ENCODE assay signal across 24 cellular contexts in the genomic region with DNA sequence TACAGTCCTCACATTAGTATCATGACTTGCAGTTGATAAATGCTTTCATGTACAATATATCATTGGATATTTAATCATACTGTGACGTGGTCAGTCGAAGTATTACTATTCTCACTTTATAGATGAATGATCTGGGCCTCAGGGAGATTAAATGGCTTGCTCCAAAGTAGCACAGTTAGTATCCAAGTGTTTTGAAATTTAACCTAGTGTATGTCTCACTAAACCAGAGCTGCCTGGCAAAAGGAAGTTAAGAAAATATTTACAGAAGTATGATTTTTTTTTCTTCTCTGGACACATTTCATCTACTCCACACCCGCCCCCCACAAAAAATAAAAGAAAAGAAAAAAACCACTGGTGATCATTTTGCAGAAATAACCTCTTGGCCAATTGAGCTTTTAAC.
DNase-seq lines count a peak whose midpoint lies in the region; ATAC-seq and TF ChIP-seq lines count a peak whose summit lies in the region.
"Had no signal": no experiment of that assay in that cellular context is flagged by ENCODE, and none has a peak within 500 bp of the region (broad histone marks: within the 10 kb centered on the region; RNA-seq: fewer than 3 reads in every experiment).

No MANE protein-coding gene starts in this region.

- H3K27me3 ChIP-seq in IMR-90 (ENCODE audit: control insufficient read depth, insufficient read depth, low read length): peaks cover 2% of the 10 kb centered on the region
- H3K27me3 ChIP-seq in body of pancreas: no peaks in the 10 kb centered on the region
- no peaks in the 10 kb centered on the region for H3K27me3 ChIP-seq in left lung
- peaks cover 0 to 4% (median 0%) of the 10 kb centered on the region in 7 donors for H3K27me3 ChIP-seq in heart right ventricle
- H3K27me3 ChIP-seq: adrenal gland, BLaER1, sigmoid colon, upper lobe of right lung had no signal

- H3K9ac ChIP-seq in IMR-90 (ENCODE audit: low read depth, low read length): no peak overlapping the region
- H3K9ac ChIP-seq: BLaER1 had no signal

- dilution Hi-C loops in IMR-90 (cut with HindIII; ENCODE audit: low sequenced_read_pairs, unreplicated experiment): no loop called here

- H4K91ac ChIP-seq in IMR-90 (ENCODE audit: insufficient read depth, low read depth, low read length): no peak overlapping the region

- no peak overlapping the region; the same call in 1 of the 2 replicates for H3K18ac ChIP-seq in IMR-90 (ENCODE audit: low read depth, low read length)

- H3K36me3 ChIP-seq in IMR-90 (ENCODE audit: control insufficient read depth, insufficient read depth, low read length) (no peaks in the 10 kb centered on the region), body of pancreas (replicated peaks in 1 of 2; ENCODE audit: insufficient read depth in 1 of 2, low read depth in 2 of 2) (no peaks in the 10 kb centered on the region), left lung (no peaks in the 10 kb centered on the region), heart right ventricle (no peaks in the 10 kb centered on the region)
- H3K36me3 ChIP-seq: adrenal gland, BLaER1, sigmoid colon, upper lobe of right lung had no signal

- H2BK20ac ChIP-seq in IMR-90 (ENCODE audit: low read depth, low read length): no peak overlapping the region

- no peak overlapping the region for H2AK5ac ChIP-seq in IMR-90 (ENCODE audit: low read depth, low read length)

- BruUV-seq in IMR-90 (replicated peaks; lab: Mats Ljungman, UMichigan): no TSS peak

- H3K4me1 ChIP-seq in IMR-90 (ENCODE audit: control insufficient read depth, insufficient read depth, low read length): peaks cover 9% of the 10 kb centered on the region
- H3K4me1 ChIP-seq in body of pancreas: peaks cover 31% of the 10 kb centered on the region
- H3K4me1 ChIP-seq in left lung: no peaks in the 10 kb centered on the region
- H3K4me1 ChIP-seq in heart right ventricle: peaks cover 0 to 12% (median 0%) of the 10 kb centered on the region in 9 donors
- H3K4me1 ChIP-seq: adrenal gland, sigmoid colon, upper lobe of right lung had no signal

- intact Hi-C loops in IMR-90 (cut with micrococcal nuclease) (no loop called here), body of pancreas (cut with DNase I) (no loop called here), left lung (cut with DNase I) (no loop called here), heart right ventricle (cut with DNase I) (no loop called here)

- no peaks in the 10 kb centered on the region for H3K9me1 ChIP-seq in IMR-90 (ENCODE audit: insufficient read depth, low read length)

- in situ Hi-C loops in IMR-90 (cut with MboI; ENCODE audit: low sequenced_read_pairs): no loop called here

- no peak for DNase-seq in IMR-90
- DNase-seq in body of pancreas: no peak
- DNase-seq in left lung: no peak
- DNase-seq in substantia nigra (lab: John Stamatoyannopoulos, UW): no peak
- no peak for DNase-seq in heart right ventricle
- no peak for DNase-seq in inferior parietal cortex (ENCODE audit: extremely low spot score)
- DNase-seq in SIG-M5 (lab: John Stamatoyannopoulos, UW): no peak
- DNase-seq: activated CD4-positive, alpha-beta T cell treated with anti-CD3 and anti-CD28 coated beads, Interleukin-2, amount 50 U/mL, for 48 hours; activated CD4-positive, CD25-positive, alpha-beta regulatory T cell; activated naive CD4-positive, alpha-beta T cell treated with anti-CD3 and anti-CD28 coated beads for 36 hours; DMS53; foreskin melanocyte; mesenchymal stem cell; NCI-H1694; NCI-H2171 treated with DMSO at 0.1 percent for 48 hours; NCI-H510A; sigmoid colon; stimulated activated CD4-positive, alpha-beta T cell treated with anti-CD3 and anti-CD28 coated beads, Interleukin-4, amount 100 ng/mL, for 4 hours; upper lobe of right lung had no signal

- no peaks in the 10 kb centered on the region for H3K79me1 ChIP-seq in IMR-90 (ENCODE audit: low read depth in 1 of 2, low read length in 2 of 2)

- no peak overlapping the region for H3K23ac ChIP-seq in IMR-90 (ENCODE audit: low read depth, low read length)

- no peak overlapping the region for H2BK120ac ChIP-seq in IMR-90 (ENCODE audit: low read depth, low read length)

- no peak overlapping the region for H3K56ac ChIP-seq in IMR-90 (ENCODE audit: extremely low read depth, insufficient read depth, low read length)

- whole genome bisulfite sequencing in IMR-90 (ENCODE audit: extremely low coverage in 2 of 2, insufficient read length in 1 of 2), 2 experiments: no CpG with 5 or more reads among the region's 3 CpGs
- WGBS in body of pancreas, 2 donors: 13 to 16% methylated on average over 3 of the region's 3 CpGs
- WGBS in heart right ventricle, 2 donors: 79 to 81% methylated on average over 3 of the region's 3 CpGs

- no peak overlapping the region for H4K8ac ChIP-seq in IMR-90 (ENCODE audit: low read depth in 2 of 2, low read length in 2 of 2)

- H3K14ac ChIP-seq in IMR-90 (replicated peaks; ENCODE audit: low read depth, low read length): no peak overlapping the region

- no peak overlapping the region for H2BK5ac ChIP-seq in IMR-90 (ENCODE audit: low read depth, low read length, poor library complexity, severe bottlenecking)

- POLR2A ChIA-PET in IMR-90 (lab: Charles Lee; ENCODE audit: unreplicated experiment): no interaction called here

- no peak overlapping the region for H4K5ac ChIP-seq in IMR-90 (ENCODE audit: low read depth, low read length)

- no peak overlapping the region for H3K4me3 ChIP-seq in IMR-90 (ENCODE audit: insufficient read depth, low read depth, low read length)
- H3K4me3 ChIP-seq in body of pancreas: no peak overlapping the region
- no peak overlapping the region for H3K4me3 ChIP-seq in left lung
- no peak overlapping the region for H3K4me3 ChIP-seq in heart right ventricle
- H3K4me3 ChIP-seq: adrenal gland, BLaER1, GM23338, sigmoid colon, upper lobe of right lung had no signal

- ATAC-seq in IMR-90 (ENCODE audit: low read depth) (0 out of 2 replicates have a peak, but pooled peaks have one; percentile 11), body of pancreas (peak; percentile 36), left lung (peak; percentile 19), GM18870 (IDR thresholded peaks at IDR 0.05; ENCODE audit: unreplicated experiment) (no peak), heart right ventricle (no peak)
- ATAC-seq: GM23338, SK-N-SH treated with all-trans-retinoic acid at 6 μM for 48 hours had no signal

- TF ChIP-seq RAD21 in IMR-90 (IDR thresholded peaks at IDR 0.05; ENCODE audit: low read length): no peak

- no peaks in the 10 kb centered on the region for H4K20me1 ChIP-seq in IMR-90 (ENCODE audit: insufficient read depth, low read length)
- H4K20me1 ChIP-seq: BLaER1 had no signal

- no peaks in the 10 kb centered on the region for H3K9me3 ChIP-seq in IMR-90 (ENCODE audit: control insufficient read depth, insufficient read depth, low read length)
- H3K9me3 ChIP-seq in body of pancreas: no peaks in the 10 kb centered on the region
- no peaks in the 10 kb centered on the region for H3K9me3 ChIP-seq in left lung
- H3K9me3 ChIP-seq in heart right ventricle: no peaks in the 10 kb centered on the region
- H3K9me3 ChIP-seq: adrenal gland, BLaER1, sigmoid colon, upper lobe of right lung had no signal

- no peak overlapping the region for H3K4ac ChIP-seq in IMR-90 (ENCODE audit: low read depth, low read length)

- no peak overlapping the region for H2BK15ac ChIP-seq in IMR-90 (ENCODE audit: low read depth, low read length)

- no peak for TF ChIP-seq POLR2A in IMR-90 (IDR thresholded peaks at IDR 0.05; ENCODE audit: low read depth, low read length)
- no peak for TF ChIP-seq POLR2A in body of pancreas (IDR thresholded peaks at IDR 0.05)

- no peak overlapping the region for H2AFZ ChIP-seq in IMR-90 (replicated peaks; ENCODE audit: low read length, poor library complexity)
- H2AFZ ChIP-seq: GM23338 had no signal

- CTCF ChIA-PET in IMR-90 (lab: Yijun Ruan, JAX): no interaction called here

- TF ChIP-seq CTCF in IMR-90 (conservative IDR thresholded peaks at IDR 0.05; ENCODE audit: low read depth, low read length): no peak
- TF ChIP-seq CTCF in body of pancreas (IDR thresholded peaks at IDR 0.05): no peak
- no peak for TF ChIP-seq CTCF in left lung (IDR thresholded peaks at IDR 0.05)
- no peak for TF ChIP-seq CTCF in heart right ventricle (IDR thresholded peaks at IDR 0.05)

- H3K27ac ChIP-seq in IMR-90 (ENCODE audit: insufficient read depth, low read length): no peak overlapping the region
- peak overlapping the region; percentile 25 to 77 (median 68) for H3K27ac ChIP-seq in body of pancreas
- H3K27ac ChIP-seq in left lung: no peak overlapping the region
- H3K27ac ChIP-seq in substantia nigra (ENCODE audit: low read depth, low read length, poor library complexity, severe bottlenecking): peak overlapping the region; percentile 70
- no peak overlapping the region for H3K27ac ChIP-seq in heart right ventricle
- H3K27ac ChIP-seq: adrenal gland, BLaER1, sigmoid colon, upper lobe of right lung had no signal

- no peak overlapping the region for H3K4me2 ChIP-seq in IMR-90 (ENCODE audit: low read depth, low read length)
- H3K4me2 ChIP-seq: BLaER1, GM23338 had no signal

- H2AK9ac ChIP-seq in IMR-90 (replicated peaks; ENCODE audit: low read depth, low read length, poor library complexity): no peak overlapping the region

TF ChIP-seq in IMR-90, 13 proteins besides CTCF, POLR2A, EP300 and RAD21:
- TF ChIP-seq, protein P1, sequence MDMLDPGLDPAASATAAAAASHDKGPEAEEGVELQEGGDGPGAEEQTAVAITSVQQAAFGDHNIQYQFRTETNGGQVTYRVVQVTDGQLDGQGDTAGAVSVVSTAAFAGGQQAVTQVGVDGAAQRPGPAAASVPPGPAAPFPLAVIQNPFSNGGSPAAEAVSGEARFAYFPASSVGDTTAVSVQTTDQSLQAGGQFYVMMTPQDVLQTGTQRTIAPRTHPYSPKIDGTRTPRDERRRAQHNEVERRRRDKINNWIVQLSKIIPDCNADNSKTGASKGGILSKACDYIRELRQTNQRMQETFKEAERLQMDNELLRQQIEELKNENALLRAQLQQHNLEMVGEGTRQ (IDR thresholded peaks at IDR 0.05; ENCODE audit: low read depth, low read length): no peak
- TF ChIP-seq MXI1 (IDR thresholded peaks at IDR 0.05; ENCODE audit: borderline replicate concordance, low read depth, low read length): no peak
- TF ChIP-seq, protein P2, sequence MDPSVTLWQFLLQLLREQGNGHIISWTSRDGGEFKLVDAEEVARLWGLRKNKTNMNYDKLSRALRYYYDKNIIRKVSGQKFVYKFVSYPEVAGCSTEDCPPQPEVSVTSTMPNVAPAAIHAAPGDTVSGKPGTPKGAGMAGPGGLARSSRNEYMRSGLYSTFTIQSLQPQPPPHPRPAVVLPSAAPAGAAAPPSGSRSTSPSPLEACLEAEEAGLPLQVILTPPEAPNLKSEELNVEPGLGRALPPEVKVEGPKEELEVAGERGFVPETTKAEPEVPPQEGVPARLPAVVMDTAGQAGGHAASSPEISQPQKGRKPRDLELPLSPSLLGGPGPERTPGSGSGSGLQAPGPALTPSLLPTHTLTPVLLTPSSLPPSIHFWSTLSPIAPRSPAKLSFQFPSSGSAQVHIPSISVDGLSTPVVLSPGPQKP (IDR thresholded peaks at IDR 0.05; ENCODE audit: borderline replicate concordance, low read depth, low read length): no peak
- no peak for TF ChIP-seq MAFK (IDR thresholded peaks at IDR 0.05; ENCODE audit: low read depth, low read length)

Comparison
In these comparisons a context has a peak if more than half of its experiments do, and no peak if none do; other contexts are left out.
1. ATAC-seq: peak in IMR-90 (single experiment), body of pancreas (single experiment) and left lung (single experiment); none in GM18870 (single experiment) and heart right ventricle (0 of 8).
2. H3K27ac ChIP-seq: peak in body of pancreas (4 of 4) and substantia nigra (single experiment); none in IMR-90 (single experiment), left lung (0 of 2) and heart right ventricle (0 of 10).